28 cellular contexts compared by ENCODE assay signal in genomic region chr10:70942125-70942524, GRCh38.
"Had no signal": no experiment of that assay in that cellular context is flagged by ENCODE, and none has a peak within 500 bp of the region (broad histone marks: within the 10 kb centered on the region; RNA-seq: fewer than 3 reads in every experiment).

No MANE protein-coding gene starts in this region.

- H3K9me3 ChIP-seq: ovary, psoas muscle, right lobe of liver, sigmoid colon, stomach, thoracic aorta, thyroid gland, tibial nerve, upper lobe of left lung, vagina had no signal

- DNase-seq: naive thymus-derived CD8-positive, alpha-beta T cell; nephron progenitor cell; occipital lobe; ovary; psoas muscle; right cardiac atrium; right lobe of liver; sigmoid colon; small intestine; stimulated activated CD4-positive, alpha-beta T cell treated with anti-CD3 and anti-CD28 coated beads, Interleukin-12 subunit alpha, Interleukin-12 subunit beta, amount 100 ng/mL, for 4 hours; stimulated activated CD4-positive, alpha-beta T cell treated with anti-CD3 and anti-CD28 coated beads, Interleukin-1b, Interleukin-23, amount 100 ng/mL, for 48 hours; stimulated activated CD4-positive, alpha-beta T cell treated with anti-CD3 and anti-CD28 coated beads, Interleukin-4, amount 100 ng/mL, for 1 hour; stimulated activated CD4-positive, alpha-beta T cell treated with anti-CD3 and anti-CD28 coated beads, Interleukin-4, amount 100 ng/mL, for 4 hours; stimulated activated CD8-positive, alpha-beta memory T cell treated with anti-CD3 and anti-CD28 coated beads, Interleukin-4, amount 100 ng/mL, for 48 hours; stimulated activated naive CD4-positive, alpha-beta T cell treated with Interleukin-2 at 50 U/mL for 16 hours; stomach; thyroid gland; trophoblast cell; upper lobe of left lung had no signal

- H3K4me1 Mint-ChIP-seq: neural crest cell; stimulated activated memory B cell treated with anti-CD40 and anti-IgM and Interleukin-4, amounts not matched to agents 10 μg/mL and 1 μg/mL and 100 μg/mL, for 72 hours had no signal

- H3K36me3 ChIP-seq: ovary, right lobe of liver, sigmoid colon, stomach, thoracic aorta, thyroid gland, tibial nerve, upper lobe of left lung, vagina had no signal

- H3K4me3 ChIP-seq: ovary, psoas muscle, right lobe of liver, sigmoid colon, stomach, thoracic aorta, thyroid gland, tibial nerve, upper lobe of left lung, vagina had no signal

- H3K27me3 Mint-ChIP-seq: stimulated activated naive CD8-positive, alpha-beta T cell treated with anti-CD3 and anti-CD28 coated beads, Interleukin-15, Interleukin-2, amounts not matched to agents 100 ng/mL and 50 ng/mL, for 24 hours had no signal

- H3K79me2 ChIP-seq: parathyroid adenoma had no signal

- H3K4me1 ChIP-seq: parathyroid adenoma, right lobe of liver, sigmoid colon, thyroid gland, tibial nerve, upper lobe of left lung, vagina had no signal

- H3K9me3 Mint-ChIP-seq: naive thymus-derived CD8-positive, alpha-beta T cell; natural killer cell treated with Interleukin-12 subunit alpha and Interleukin-12 subunit beta and Interleukin-15 and Interleukin-18, amount 100 ng/mL, for 72 hours; nephron progenitor cell; neural crest cell; stimulated activated memory B cell treated with anti-CD40 and anti-IgM and Interleukin-4, amounts not matched to agents 10 μg/mL and 1 μg/mL and 100 μg/mL, for 72 hours; stimulated activated naive CD8-positive, alpha-beta T cell treated with anti-CD3 and anti-CD28 coated beads, Interleukin-15, Interleukin-2, amounts not matched to agents 100 ng/mL and 50 ng/mL, for 24 hours had no signal

- H3K27ac Mint-ChIP-seq: naive thymus-derived CD8-positive, alpha-beta T cell; natural killer cell treated with Interleukin-12 subunit alpha and Interleukin-12 subunit beta and Interleukin-15 and Interleukin-18, amount 100 ng/mL, for 72 hours; nephron progenitor cell; progenitor cell of endocrine pancreas; stimulated activated memory B cell treated with anti-CD40 and anti-IgM and Interleukin-4, amounts not matched to agents 10 μg/mL and 1 μg/mL and 100 μg/mL, for 72 hours; stimulated activated naive CD8-positive, alpha-beta T cell treated with anti-CD3 and anti-CD28 coated beads, Interleukin-15, Interleukin-2, amounts not matched to agents 100 ng/mL and 50 ng/mL, for 24 hours had no signal

- H3K4me3 Mint-ChIP-seq: naive thymus-derived CD8-positive, alpha-beta T cell; natural killer cell treated with Interleukin-12 subunit alpha and Interleukin-12 subunit beta and Interleukin-15 and Interleukin-18, amount 100 ng/mL, for 72 hours; nephron progenitor cell; neural crest cell; stimulated activated memory B cell treated with anti-CD40 and anti-IgM and Interleukin-4, amounts not matched to agents 10 μg/mL and 1 μg/mL and 100 μg/mL, for 72 hours; stimulated activated naive CD8-positive, alpha-beta T cell treated with anti-CD3 and anti-CD28 coated beads, Interleukin-15, Interleukin-2, amounts not matched to agents 100 ng/mL and 50 ng/mL, for 24 hours had no signal

- H2AFZ ChIP-seq: parathyroid adenoma had no signal

- H3K36me3 Mint-ChIP-seq: naive thymus-derived CD8-positive, alpha-beta T cell; natural killer cell treated with Interleukin-12 subunit alpha and Interleukin-12 subunit beta and Interleukin-15 and Interleukin-18, amount 100 ng/mL, for 72 hours; stimulated activated memory B cell treated with anti-CD40 and anti-IgM and Interleukin-4, amounts not matched to agents 10 μg/mL and 1 μg/mL and 100 μg/mL, for 72 hours had no signal

- ATAC-seq: naive thymus-derived CD8-positive, alpha-beta T cell; natural killer cell treated with Interleukin-12 subunit alpha and Interleukin-12 subunit beta and Interleukin-15 and Interleukin-18, amount 100 ng/mL, for 72 hours; psoas muscle; right cardiac atrium; right lobe of liver; stimulated activated memory B cell treated with anti-CD40 and anti-IgM and Interleukin-4, amounts not matched to agents 10 μg/mL and 1 μg/mL and 100 μg/mL, for 72 hours had no signal

- H3K27me3 ChIP-seq: ovary, right lobe of liver, stomach, thyroid gland, tibial nerve, upper lobe of left lung, vagina had no signal

- H3K27ac ChIP-seq: ovary, parathyroid adenoma, psoas muscle, right lobe of liver, sigmoid colon, stomach, thoracic aorta, thyroid gland, tibial nerve, upper lobe of left lung, vagina had no signal

- H3K9ac ChIP-seq: parathyroid adenoma had no signal
